21 cellular contexts compared by ENCODE assay signal in genomic region chr6:133291671-133292070, GRCh38. TPM values are rescaled to one million over a fixed set of nuclear protein-coding genes. Genes with fewer than 3 reads are reported as not detected.
"Had no signal": no experiment of that assay in that cellular context is flagged by ENCODE, and none has a peak within 500 bp of the region (broad histone marks: within the 10 kb centered on the region; RNA-seq: fewer than 3 reads in every experiment).

No MANE protein-coding gene starts in this region.

- H3K4me1 Mint-ChIP-seq: activated naive CD8-positive, alpha-beta T cell treated with anti-CD3 and anti-CD28 coated beads for 36 hours; naive B cell; stimulated activated naive B cell treated with anti-CD40 and anti-IgM and Interleukin-4, amounts not matched to agents 10 μg/mL and 1 μg/mL and 100 μg/mL, for 72 hours had no signal

- H3K4me3 ChIP-seq: esophagus muscularis mucosa, pancreas, thyroid gland had no signal

- H3K27me3 Mint-ChIP-seq: activated naive CD8-positive, alpha-beta T cell treated with anti-CD3 and anti-CD28 coated beads for 36 hours; brain; dendritic cell treated with granulocyte-macrophage colony-stimulating factor and Interleukin-4, amounts not matched to agents 40 ng/mL and 50 ng/mL, for 4 days had no signal

- H3K9me3 Mint-ChIP-seq: activated naive CD8-positive, alpha-beta T cell treated with anti-CD3 and anti-CD28 coated beads for 36 hours; dendritic cell treated with granulocyte-macrophage colony-stimulating factor and Interleukin-4, amounts not matched to agents 40 ng/mL and 50 ng/mL, for 4 days; stimulated activated naive B cell treated with anti-CD40 and anti-IgM and Interleukin-4, amounts not matched to agents 10 μg/mL and 1 μg/mL and 100 μg/mL, for 72 hours had no signal

- H3K4me1 ChIP-seq: pancreas had no signal

- H3K36me3 ChIP-seq: esophagus muscularis mucosa, pancreas, thyroid gland, WERI-Rb-1 had no signal

- DNase-seq: activated CD4-positive, alpha-beta T cell treated with anti-CD3 and anti-CD28 coated beads for 1 hour; activated naive CD8-positive, alpha-beta T cell treated with anti-CD3 and anti-CD28 coated beads for 36 hours; amygdala; effector CD8-positive, alpha-beta T cell; foreskin melanocyte; glutamatergic neuron; hypothalamus; mammary epithelial cell; naive B cell; pancreas; stimulated activated naive B cell treated with anti-CD40 and anti-IgM and Interleukin-4, amounts not matched to agents 10 μg/mL and 1 μg/mL and 100 μg/mL, for 72 hours; thyroid gland; WERI-Rb-1 had no signal

- H3K27me3 ChIP-seq: esophagus muscularis mucosa, pancreas, thyroid gland had no signal

- H3K4me3 Mint-ChIP-seq: activated naive CD8-positive, alpha-beta T cell treated with anti-CD3 and anti-CD28 coated beads for 36 hours; brain; dendritic cell treated with granulocyte-macrophage colony-stimulating factor and Interleukin-4, amounts not matched to agents 40 ng/mL and 50 ng/mL, for 4 days; naive B cell; stimulated activated naive B cell treated with anti-CD40 and anti-IgM and Interleukin-4, amounts not matched to agents 10 μg/mL and 1 μg/mL and 100 μg/mL, for 72 hours had no signal

- H3K27ac Mint-ChIP-seq: activated naive CD8-positive, alpha-beta T cell treated with anti-CD3 and anti-CD28 coated beads for 36 hours; brain; dendritic cell treated with granulocyte-macrophage colony-stimulating factor and Interleukin-4, amounts not matched to agents 40 ng/mL and 50 ng/mL, for 4 days; naive B cell; stimulated activated naive B cell treated with anti-CD40 and anti-IgM and Interleukin-4, amounts not matched to agents 10 μg/mL and 1 μg/mL and 100 μg/mL, for 72 hours had no signal

- ATAC-seq: left lobe of liver; pancreas; sciatic nerve; stimulated activated naive B cell treated with anti-CD40 and anti-IgM and Interleukin-4, amounts not matched to agents 10 μg/mL and 1 μg/mL and 100 μg/mL, for 72 hours had no signal

- H3K9me3 ChIP-seq: esophagus muscularis mucosa, pancreas, thyroid gland had no signal

- H3K36me3 Mint-ChIP-seq: activated naive CD8-positive, alpha-beta T cell treated with anti-CD3 and anti-CD28 coated beads for 36 hours; brain; naive B cell; stimulated activated naive B cell treated with anti-CD40 and anti-IgM and Interleukin-4, amounts not matched to agents 10 μg/mL and 1 μg/mL and 100 μg/mL, for 72 hours had no signal

- H3K27ac ChIP-seq: esophagus muscularis mucosa, pancreas, thyroid gland, WERI-Rb-1 had no signal

RNA-seq across cellular contexts. Expression of gene EYA4, which starts 50.5 kb away (rescaled TPM):
- total RNA-seq: activated CD8-positive, alpha-beta memory T cell treated with anti-CD3 and anti-CD28 coated beads for 36 hours; activated naive CD8-positive, alpha-beta T cell treated with anti-CD3 and anti-CD28 coated beads for 36 hours; left lobe of liver; mammary epithelial cell; mononuclear cell; T-helper 2 cell treated with Interferon-gamma antibody and Interleukin-4, amounts not matched to agents 100 ng/mL and 5 ng/mL, for 36 hours had no signal
- polyA plus RNA-seq: mammary epithelial cell had no signal
